Comparison of ENCODE assay signal across 2 cellular contexts in genomic region chr4:24753519-24753918, GRCh38.
A peak's percentile ranks its signal among the peaks of the same experiment; 100 is the strongest.
TF ChIP-seq lines count a peak whose summit lies in the region.

No MANE protein-coding gene starts in this region.

TF ChIP-seq in SK-N-SH, 30 proteins besides CTCF, POLR2A, EP300 and RAD21 (continued from another document):
- TF ChIP-seq PBX3 (IDR thresholded peaks at IDR 0.05): peak; percentile 9; the same call in 1 of the 2 replicates
TF ChIP-seq in SK-N-SH: peak in this region for 2.

TF ChIP-seq in SK-N-SH treated with all-trans-retinoic acid at 6 μM for 48 hours, 23 proteins besides CTCF, POLR2A, EP300 and RAD21 (continued from another document):
- TF ChIP-seq POU6F1 (CRISPR knock-in tag; IDR thresholded peaks at IDR 0.05; ENCODE audit: borderline replicate concordance, low read depth) (no peak), ZC3H10 (CRISPR knock-in tag; IDR thresholded peaks at IDR 0.05) (no peak), SNAI2 (CRISPR knock-in tag; IDR thresholded peaks at IDR 0.05) (no peak), ZFP3 (CRISPR knock-in tag; IDR thresholded peaks at IDR 0.05) (no peak), GLIS3 (CRISPR knock-in tag; IDR thresholded peaks at IDR 0.05) (no peak)
